Comparison of ENCODE assay signal across 2 cellular contexts in the genomic region with DNA sequence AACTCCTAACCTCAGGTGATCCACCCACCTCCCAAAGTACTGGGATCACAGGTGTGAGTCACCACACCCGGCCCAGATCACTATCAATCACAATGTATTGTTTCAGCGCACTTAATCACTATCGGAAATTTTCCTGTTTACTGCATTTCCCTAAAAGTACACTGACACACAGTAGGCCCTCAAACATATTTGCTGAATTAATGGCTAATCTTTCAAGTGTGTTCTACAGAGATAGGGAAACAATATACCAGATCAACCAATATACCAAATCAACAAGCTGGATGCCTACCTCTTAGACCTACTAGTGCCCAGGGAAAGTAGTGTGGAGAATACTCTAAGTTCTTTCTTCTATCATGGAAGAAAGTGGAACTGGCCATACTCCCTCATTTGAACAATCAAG.
TF ChIP-seq lines count a peak whose summit lies in the region.

No MANE protein-coding gene starts in this region.

TF ChIP-seq in K562, 482 proteins besides CTCF, POLR2A, EP300 and RAD21:
- TF ChIP-seq ZKSCAN3 (CRISPR knock-in tag; IDR thresholded peaks at IDR 0.05): no peak
- peak; percentile 73; the same call in 1 of the 2 replicates for TF ChIP-seq ZKSCAN1 (IDR thresholded peaks at IDR 0.05; ENCODE audit: low read depth, low read length)
- no peak for TF ChIP-seq ZNF354B (CRISPR knock-in tag; IDR thresholded peaks at IDR 0.05)
TF ChIP-seq in K562: peak in this region for 1.

TF ChIP-seq in endothelial cell of umbilical vein, 7 proteins besides CTCF, POLR2A, EP300 and RAD21:
- TF ChIP-seq MYC (IDR thresholded peaks at IDR 0.05; ENCODE audit: low read depth, low read length) (no peak), GATA2 (IDR thresholded peaks at IDR 0.05; ENCODE audit: insufficient read depth, insufficient read length, low read depth, low read length) (peak; percentile 24)
- TF ChIP-seq, protein P1, sequence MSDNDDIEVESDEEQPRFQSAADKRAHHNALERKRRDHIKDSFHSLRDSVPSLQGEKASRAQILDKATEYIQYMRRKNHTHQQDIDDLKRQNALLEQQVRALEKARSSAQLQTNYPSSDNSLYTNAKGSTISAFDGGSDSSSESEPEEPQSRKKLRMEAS (IDR thresholded peaks at IDR 0.05; ENCODE audit: insufficient read depth, insufficient read length): no peak
